Comparison of ENCODE assay signal across 12 cellular contexts in the genomic region with DNA sequence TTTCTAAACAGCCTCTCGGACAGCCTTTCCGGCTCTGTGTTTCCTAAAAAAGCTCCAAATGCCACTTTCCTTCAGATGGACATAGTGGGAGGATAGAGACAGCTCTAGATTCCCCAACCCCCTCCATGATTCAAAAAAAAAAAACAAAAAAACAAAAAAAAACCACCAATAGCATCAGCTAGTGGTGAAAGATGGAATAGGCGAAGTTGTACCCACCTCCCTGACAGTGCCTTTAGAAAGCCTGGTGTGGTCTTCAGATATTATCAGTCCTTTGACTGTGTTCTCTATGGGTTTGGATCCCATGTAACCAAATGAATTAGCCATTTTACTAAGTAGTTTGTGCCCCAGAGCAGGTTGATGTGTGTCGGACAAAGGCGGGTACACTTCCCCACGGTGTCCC.
DNase-seq lines count a peak whose midpoint lies in the region; ATAC-seq, FAIRE-seq and TF ChIP-seq lines count a peak whose summit lies in the region.
"Had no signal": no experiment of that assay in that cellular context is flagged by ENCODE, and none has a peak within 500 bp of the region (broad histone marks: within the 10 kb centered on the region; RNA-seq: fewer than 3 reads in every experiment).

No MANE protein-coding gene starts in this region.

- TF ChIP-seq CTCF in PC-9 (conservative IDR thresholded peaks at IDR 0.05): peak; percentile 62
- TF ChIP-seq CTCF in fibroblast of the aortic adventitia (IDR thresholded peaks at IDR 0.05; ENCODE audit: insufficient read depth, low read length): peak; percentile 44

- no peak for TF ChIP-seq POLR2A in GM12891 (IDR thresholded peaks at IDR 0.05; ENCODE audit: low read depth, low read length)

- no peaks in the 10 kb centered on the region for H4K20me1 ChIP-seq in PC-9 (ENCODE audit: insufficient read depth)

- H3K27ac ChIP-seq in PC-9: no peak overlapping the region
- H3K27ac ChIP-seq: pancreas had no signal

- no peaks in the 10 kb centered on the region for H3F3A ChIP-seq in PC-9 (ENCODE audit: insufficient read depth, low read depth)

- H3K36me3 ChIP-seq in PC-9 (ENCODE audit: low read depth): no peaks in the 10 kb centered on the region
- H3K36me3 ChIP-seq: pancreas had no signal

- no peak overlapping the region for H2AFZ ChIP-seq in PC-9

- DNase-seq in AG08395 (ENCODE audit: low spot score) (peak; percentile 25), GM12891 (ENCODE audit: insufficient read length, low spot score) (peak; percentile 32), PC-9 (no peak), fibroblast of the aortic adventitia (ENCODE audit: low read depth) (no peak), kidney tubule cell (ENCODE audit: low spot score) (no peak)
- DNase-seq: activated naive CD8-positive, alpha-beta T cell treated with anti-CD3 and anti-CD28 coated beads for 36 hours; head of caudate nucleus; pancreas had no signal

- H3K9me3 ChIP-seq in PC-9 (ENCODE audit: insufficient read depth, low read depth): no peaks in the 10 kb centered on the region
- H3K9me3 ChIP-seq: pancreas had no signal

- H3K9me2 ChIP-seq in PC-9 (ENCODE audit: insufficient read depth): no peaks in the 10 kb centered on the region

- H3K4me2 ChIP-seq in PC-9: no peak overlapping the region

- intact Hi-C loops in PC-9 (cut with micrococcal nuclease; ENCODE audit: unreplicated experiment): no loop called here

- no peak overlapping the region for H3K4me3 ChIP-seq in PC-9
- H3K4me3 ChIP-seq in fibroblast of the aortic adventitia (ENCODE audit: low read depth, low read length): no peak overlapping the region
- H3K4me3 ChIP-seq: pancreas had no signal

- no peaks in the 10 kb centered on the region for H3K79me2 ChIP-seq in PC-9 (ENCODE audit: low read depth)

- no peak for FAIRE-seq in GM12891 (lab: Jason Lieb, UNC)
- FAIRE-seq: pancreas, TTC549 had no signal

- POLR2A ChIA-PET in PC-9 (lab: Charles Lee; ENCODE audit: unreplicated experiment): interaction anchor here (0.6 kb wide), 2 partner anchors 382 to 1770 kb away, joined by 3 to 16 read pairs; no protein-coding TSS in a partner anchor

- H3K4me1 ChIP-seq in PC-9 (replicated peaks; ENCODE audit: insufficient read depth): no peaks in the 10 kb centered on the region
- H3K4me1 ChIP-seq: pancreas had no signal

- no TSS peak for BruUV-seq in PC-9 (replicated peaks; lab: Mats Ljungman, UMichigan)

- CTCF ChIA-PET in PC-9 (lab: Charles Lee): interaction anchor here (0.6 kb wide), 1 partner anchor 360 kb away, joined by 8 read pairs; no protein-coding TSS in a partner anchor

- ATAC-seq in HG02571 (IDR thresholded peaks at IDR 0.05; ENCODE audit: unreplicated experiment) (no peak), GM18858 (IDR thresholded peaks at IDR 0.05; ENCODE audit: unreplicated experiment) (no peak), GM19395 (IDR thresholded peaks at IDR 0.05; ENCODE audit: unreplicated experiment) (no peak)
- ATAC-seq: pancreas had no signal

- H3K27me3 ChIP-seq in PC-9 (ENCODE audit: insufficient read depth, low read depth): peaks cover 31% of the 10 kb centered on the region; the same call in 1 of the 2 replicates
- H3K27me3 ChIP-seq: pancreas had no signal

TF ChIP-seq in GM12891, 5 proteins besides CTCF, POLR2A, EP300 and RAD21:
- no peak for TF ChIP-seq POLR2AphosphoS5 (IDR thresholded peaks at IDR 0.05; ENCODE audit: low read depth, low read length)
- no peak for TF ChIP-seq POU2F2 (IDR thresholded peaks at IDR 0.05; ENCODE audit: low read depth, low read length)
- TF ChIP-seq SPI1 (IDR thresholded peaks at IDR 0.05; ENCODE audit: low read depth, low read length): no peak

Comparison
In these comparisons a context has a peak if more than half of its experiments do, and no peak if none do; other contexts are left out.
1. DNase-seq: peak in AG08395 (single experiment) and GM12891 (single experiment); none in PC-9 (0 of 2), fibroblast of the aortic adventitia (single experiment) and kidney tubule cell (single experiment).